8 cellular contexts compared by ENCODE assay signal in genomic region chr19:40464059-40465024, GRCh38. TPM values are rescaled to one million over a fixed set of nuclear protein-coding genes. Genes with fewer than 3 reads are reported as not detected.
DNase-seq lines count a peak whose midpoint lies in the region; ATAC-seq and TF ChIP-seq lines count a peak whose summit lies in the region.

No MANE protein-coding gene starts in this region.

- peak overlapping the region; percentile 76 for H3K4me3 Mint-ChIP-seq in activated CD4-positive, alpha-beta memory T cell treated with anti-CD3 and anti-CD28 coated beads for 36 hours

- peaks cover 10% of the 10 kb centered on the region for H3K27me3 Mint-ChIP-seq in activated CD4-positive, alpha-beta memory T cell treated with anti-CD3 and anti-CD28 coated beads for 36 hours

- peaks cover 5% of the 10 kb centered on the region for H3K36me3 Mint-ChIP-seq in activated CD4-positive, alpha-beta memory T cell treated with anti-CD3 and anti-CD28 coated beads for 36 hours

- no peaks in the 10 kb centered on the region for H3K9me3 Mint-ChIP-seq in activated CD4-positive, alpha-beta memory T cell treated with anti-CD3 and anti-CD28 coated beads for 36 hours

- TF ChIP-seq CTCF in HEK293 (tag by site-specific recombination; IDR thresholded peaks at IDR 0.05) (peak; percentile 82), lung (IDR thresholded peaks at IDR 0.05; ENCODE audit: control extremely low read depth, extremely low read depth) (peak; percentile 70)

- H3K27ac Mint-ChIP-seq in activated CD4-positive, alpha-beta memory T cell treated with anti-CD3 and anti-CD28 coated beads for 36 hours = no peak overlapping the region

- H3K4me1 Mint-ChIP-seq in activated CD4-positive, alpha-beta memory T cell treated with anti-CD3 and anti-CD28 coated beads for 36 hours (ENCODE audit: low read depth) = peaks cover 31% of the 10 kb centered on the region

- peak; percentile 9 for ATAC-seq in lung (ENCODE audit: insufficient read depth, low FRiP score)
- ATAC-seq in GM18517 (IDR thresholded peaks at IDR 0.05; ENCODE audit: unreplicated experiment) = no peak

- CTCF ChIA-PET in HEK293 (lab: Yijun Ruan, JAX) = interaction anchor here (0.6 to 5.9 kb wide), 62 partner anchors 9 to 1131 kb away, joined by 3 to 98 read pairs (median 5); partner anchors contain the start of genes LTBP4, PLD3, PRX and SERTAD1
- CTCF ChIA-PET in activated CD4-positive, alpha-beta memory T cell treated with anti-CD3 and anti-CD28 coated beads for 36 hours (lab: Charles Lee) = interaction anchor here (0.6 to 4.1 kb wide), 34 partner anchors 9 to 610 kb away, joined by 3 to 32 read pairs (median 4); partner anchors contain the start of genes PRX, SERTAD1 and SERTAD3

- H3K4me3 ChIP-seq in HEK293 (ENCODE audit: low read depth, low read length) (no peak overlapping the region), ectodermal cell (ENCODE audit: insufficient read depth, low read depth, low read length) (peak overlapping the region; percentile 6), lung (peak overlapping the region; percentile 69)

- H3K4me1 ChIP-seq in HEK293 (ENCODE audit: control insufficient read depth, insufficient read depth, low read length) = peaks cover 13% of the 10 kb centered on the region
- peaks cover 4% of the 10 kb centered on the region for H3K4me1 ChIP-seq in ectodermal cell (ENCODE audit: control insufficient read depth, insufficient read depth, low read length)
- peaks cover 5 to 15% of the 10 kb centered on the region in 2 donors for H3K4me1 ChIP-seq in lung (ENCODE audit: control insufficient read depth in 2 of 2, insufficient read depth in 2 of 2, low read length in 2 of 2)

- POLR2A ChIA-PET in HEK293 (lab: Yijun Ruan, JAX) = interaction anchor here (0.5 to 5.2 kb wide), 20 partner anchors 11 to 1029 kb away, joined by 3 to 74 read pairs (median 4); partner anchors contain the start of genes C19orf47, EGLN2, PLD3 and RPS16
- POLR2A ChIA-PET in activated CD4-positive, alpha-beta memory T cell treated with anti-CD3 and anti-CD28 coated beads for 36 hours (lab: Charles Lee) = interaction anchor here (1.0 to 4.3 kb wide), 3 partner anchors 21 to 46 kb away, joined by 4 to 20 read pairs (median 4); partner anchors contain the start of genes SERTAD1 and SERTAD3

- no peaks in the 10 kb centered on the region; a peak in 1 of 3 replicates for H3K36me3 ChIP-seq in HEK293 (ENCODE audit: control insufficient read depth in 2 of 2, insufficient read depth in 1 of 2, low read length in 2 of 2)
- H3K36me3 ChIP-seq in ectodermal cell (ENCODE audit: control insufficient read depth, insufficient read depth, low read length) = no peaks in the 10 kb centered on the region
- H3K36me3 ChIP-seq in lung (ENCODE audit: control insufficient read depth in 2 of 2, insufficient read depth in 2 of 2, low read length in 2 of 2) = no peaks in the 10 kb centered on the region

- intact Hi-C loops in activated CD4-positive, alpha-beta memory T cell treated with anti-CD3 and anti-CD28 coated beads for 36 hours (cut with micrococcal nuclease) = loop anchor here (1.0 to 10.0 kb wide), 6 partner anchors 20 to 290 kb away; partner anchors contain the start of genes ACTMAP, SERTAD3 and SNRPA

- peak overlapping the region; percentile 19; the same call in 1 of the 2 replicates for H3K27ac ChIP-seq in HEK293 (ENCODE audit: extremely low read depth, low read depth, low read length)
- no peak overlapping the region for H3K27ac ChIP-seq in ectodermal cell (ENCODE audit: insufficient read depth, low read depth, low read length, poor library complexity, severe bottlenecking)
- H3K27ac ChIP-seq in lung (ENCODE audit: low read depth in 1 of 2, low read length in 1 of 2) = peak overlapping the region; percentile 82 to 91

- 41 to 43% methylated on average over 11 of the region's 11 CpGs for WGBS in ectodermal cell, 2 experiments
- 21 to 22% methylated on average over 11 of the region's 11 CpGs for WGBS in lung, 2 donors

- peak; percentile 79 for DNase-seq in Ammon's horn (ENCODE audit: low spot score)
- DNase-seq in NCI-H69 (lab: John Stamatoyannopoulos, UW) = peak; percentile 84
- peak; percentile 83 for DNase-seq in activated CD4-positive, alpha-beta memory T cell treated with anti-CD3 and anti-CD28 coated beads for 36 hours
- DNase-seq in lung (ENCODE audit: low spot score) = peak; percentile 92
- peak; percentile 73 to 80 for DNase-seq in stimulated activated CD4-positive, alpha-beta T cell treated with anti-CD3 and anti-CD28 coated beads, Interleukin-4, amount 100 ng/mL, for 48 hours (ENCODE audit: low read depth in 2 of 2)

- H3K27me3 ChIP-seq in ectodermal cell (ENCODE audit: control insufficient read depth, insufficient read depth, low read length, poor library complexity, severe bottlenecking) (peaks cover 44% of the 10 kb centered on the region), lung (ENCODE audit: control insufficient read depth, insufficient read depth) (peaks cover 4% of the 10 kb centered on the region)

- H3K9me3 ChIP-seq in HEK293 (ENCODE audit: control insufficient read depth, insufficient read depth, low read depth, low read length) (no peaks in the 10 kb centered on the region), ectodermal cell (ENCODE audit: control insufficient read depth, low read length) (no peaks in the 10 kb centered on the region), lung (ENCODE audit: control insufficient read depth in 2 of 2, insufficient read depth in 1 of 2, low read length in 1 of 2) (no peaks in the 10 kb centered on the region)

TF ChIP-seq in HEK293, 187 proteins besides CTCF, POLR2A, EP300 and RAD21 (continues in another document):
- TF ChIP-seq ZNF830 (tag by site-specific recombination; IDR thresholded peaks at IDR 0.05; ENCODE audit: low read depth) (no peak), ZNF2 (tag by site-specific recombination; IDR thresholded peaks at IDR 0.05) (no peak), ZEB2 (tag by site-specific recombination; IDR thresholded peaks at IDR 0.05) (peak; percentile 96), SALL2 (tag by site-specific recombination; IDR thresholded peaks at IDR 0.05; ENCODE audit: borderline replicate concordance) (no peak), ZSCAN30 (tag by site-specific recombination; IDR thresholded peaks at IDR 0.05) (peak; percentile 89), ZNF138 (tag by site-specific recombination; IDR thresholded peaks at IDR 0.05; ENCODE audit: borderline replicate concordance) (no peak), REST (tag by site-specific recombination; IDR thresholded peaks at IDR 0.05) (peak; percentile 37; the same call in 1 of the 2 replicates)

RNA-seq across cellular contexts. Expression of gene BLVRB, which starts 1.2 kb away (rescaled TPM):
- 10 to 100 TPM; 34.6 to 37.6 TPM for total RNA-seq in activated CD4-positive, alpha-beta memory T cell treated with anti-CD3 and anti-CD28 coated beads for 36 hours
- 22.4 TPM for polyA plus RNA-seq in ectodermal cell (2013, experiment 1 of 4)
- polyA plus RNA-seq in ectodermal cell (2013, experiment 2 of 4) = 24.3 TPM
- polyA plus RNA-seq in ectodermal cell (2013, experiment 3 of 4) = 21.1 TPM
- polyA plus RNA-seq in ectodermal cell (2013, experiment 4 of 4) = 20.8 TPM
- 100 to 1,000 TPM; 135 to 190 TPM for total RNA-seq in lung
- 100 to 1,000 TPM; 331 to 413 TPM for polyA plus RNA-seq in lung

RNA-seq across cellular contexts. Expression of gene SPTBN4, which starts 2.5 kb away (rescaled TPM):
- 1 to 10 TPM in 1 of 2 experiments, under 1 TPM in 1; 0.53 to 1.2 TPM for total RNA-seq in activated CD4-positive, alpha-beta memory T cell treated with anti-CD3 and anti-CD28 coated beads for 36 hours
- polyA plus RNA-seq in ectodermal cell (2013, experiment 1 of 4) = 3.9 TPM
- polyA plus RNA-seq in ectodermal cell (2013, experiment 2 of 4) = 3.7 TPM
- 2.8 TPM for polyA plus RNA-seq in ectodermal cell (2013, experiment 3 of 4)
- 4.3 TPM for polyA plus RNA-seq in ectodermal cell (2013, experiment 4 of 4)
- total RNA-seq in lung = under 1 TPM; 0.68 to 0.80 TPM
- polyA plus RNA-seq in lung = under 1 TPM; 0.58 to 0.75 TPM

RNA-seq across cellular contexts. Expression of gene SERTAD3, which starts 20.2 kb away (rescaled TPM):
- total RNA-seq in activated CD4-positive, alpha-beta memory T cell treated with anti-CD3 and anti-CD28 coated beads for 36 hours = 10 to 100 TPM; 12.1 to 13.1 TPM
- 29.9 TPM for polyA plus RNA-seq in ectodermal cell (2013, experiment 1 of 4)
- 30.2 TPM for polyA plus RNA-seq in ectodermal cell (2013, experiment 2 of 4)
- 25.1 TPM for polyA plus RNA-seq in ectodermal cell (2013, experiment 3 of 4)
- polyA plus RNA-seq in ectodermal cell (2013, experiment 4 of 4) = 31.5 TPM
- 10 to 100 TPM; 33.0 to 37.5 TPM for total RNA-seq in lung
- polyA plus RNA-seq in lung = 10 to 100 TPM; 28.9 to 34.6 TPM

RNA-seq across cellular contexts. Expression of gene SERTAD1, which starts 38.5 kb away (rescaled TPM):
- total RNA-seq in activated CD4-positive, alpha-beta memory T cell treated with anti-CD3 and anti-CD28 coated beads for 36 hours = 10 to 100 TPM; 11.5 to 12.6 TPM
- 5.3 TPM for polyA plus RNA-seq in ectodermal cell (2013, experiment 1 of 4)
- polyA plus RNA-seq in ectodermal cell (2013, experiment 2 of 4) = 4.8 TPM
- 5.5 TPM for polyA plus RNA-seq in ectodermal cell (2013, experiment 3 of 4)
- 4.9 TPM for polyA plus RNA-seq in ectodermal cell (2013, experiment 4 of 4)
- 10 to 100 TPM; 10.8 to 25.1 TPM for total RNA-seq in lung
- 10 to 100 TPM; 23.3 to 37.9 TPM for polyA plus RNA-seq in lung

RNA-seq across cellular contexts. Expression of gene PRX, which starts 51.2 kb away (rescaled TPM):
- total RNA-seq in activated CD4-positive, alpha-beta memory T cell treated with anti-CD3 and anti-CD28 coated beads for 36 hours = 1 to 10 TPM; 1.2 to 1.7 TPM
- 6.3 TPM for polyA plus RNA-seq in ectodermal cell (2013, experiment 1 of 4)
- 5.5 TPM for polyA plus RNA-seq in ectodermal cell (2013, experiment 2 of 4)
- polyA plus RNA-seq in ectodermal cell (2013, experiment 3 of 4) = 5.7 TPM
- 5.8 TPM for polyA plus RNA-seq in ectodermal cell (2013, experiment 4 of 4)
- total RNA-seq in lung = 10 to 100 TPM; 25.6 to 43.8 TPM
- polyA plus RNA-seq in lung = 10 to 100 TPM; 16.9 to 30.1 TPM
